ENCODE assay signal across 17 cellular contexts in the genomic region with DNA sequence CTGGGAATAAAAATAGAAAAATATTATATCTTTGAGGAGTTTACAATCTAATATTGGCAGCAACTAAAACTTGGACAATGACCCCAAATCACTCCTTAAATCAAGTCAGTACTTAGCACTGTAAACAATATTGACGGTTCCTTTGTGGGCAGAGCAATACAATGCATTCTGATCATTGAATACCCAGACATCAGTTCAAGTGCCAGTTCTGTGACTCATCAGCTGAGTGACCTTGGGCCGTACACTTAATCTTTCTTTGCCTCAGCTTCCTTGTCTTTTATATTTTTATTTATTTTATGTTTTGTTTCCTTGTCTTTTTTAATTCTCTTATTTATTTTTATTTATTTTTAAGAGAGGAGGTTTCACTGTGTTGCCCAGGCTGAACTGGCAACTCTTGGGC.
"Had no signal": no experiment of that assay in that cellular context is flagged by ENCODE, and none has a peak within 500 bp of the region (broad histone marks: within the 10 kb centered on the region; RNA-seq: fewer than 3 reads in every experiment).

No MANE protein-coding gene starts in this region.

- H3K27ac Mint-ChIP-seq: activated T-helper 2 cell treated with anti-CD3 and anti-CD28 coated beads, Interferon-gamma antibody, Interleukin-2, Interleukin-4, amounts not matched to agents 10 μg/mL and 5 μg/mL and 100 μg/mL, durations not matched to agents 14 hours and 24 hours and 36 hours; neural progenitor cell; stimulated activated effector memory CD8-positive, alpha-beta T cell treated with anti-CD3 and anti-CD28 coated beads, Interleukin-12 subunit alpha, Interleukin-12 subunit beta, amount 100 ng/mL, for 72 hours; T-helper 2 cell treated with Interferon-gamma antibody and Interleukin-4, amounts not matched to agents 5 μg/mL and 100 μg/mL, for 36 hours had no signal

- H3K4me1 Mint-ChIP-seq: stimulated activated effector memory CD8-positive, alpha-beta T cell treated with anti-CD3 and anti-CD28 coated beads, Interleukin-12 subunit alpha, Interleukin-12 subunit beta, amount 100 ng/mL, for 72 hours had no signal

- H3K4me3 ChIP-seq: breast epithelium, dorsolateral prefrontal cortex, esophagus muscularis mucosa, heart left ventricle, neural progenitor cell, ovary, tibial artery, vagina had no signal

- H3K36me3 ChIP-seq: breast epithelium, esophagus muscularis mucosa, heart left ventricle, neural progenitor cell, ovary, tibial artery, vagina had no signal

- H2AFZ ChIP-seq: neural progenitor cell had no signal

- H3K9me3 Mint-ChIP-seq: activated T-helper 2 cell treated with anti-CD3 and anti-CD28 coated beads, Interferon-gamma antibody, Interleukin-2, Interleukin-4, amounts not matched to agents 10 μg/mL and 5 μg/mL and 100 μg/mL, durations not matched to agents 14 hours and 24 hours and 36 hours; neural progenitor cell; stimulated activated effector memory CD8-positive, alpha-beta T cell treated with anti-CD3 and anti-CD28 coated beads, Interleukin-12 subunit alpha, Interleukin-12 subunit beta, amount 100 ng/mL, for 72 hours; T-helper 2 cell treated with Interferon-gamma antibody and Interleukin-4, amounts not matched to agents 5 μg/mL and 100 μg/mL, for 36 hours had no signal

- ATAC-seq: activated CD4-positive, CD25-positive, alpha-beta regulatory T cell treated with anti-CD3 and anti-CD28 coated beads, Interleukin-2, amount 50 U/mL, for 24 hours; heart left ventricle; left ventricle myocardium superior; stimulated activated effector memory CD8-positive, alpha-beta T cell treated with anti-CD3 and anti-CD28 coated beads, Interleukin-12 subunit alpha, Interleukin-12 subunit beta, amount 100 ng/mL, for 72 hours had no signal

- H3K4me2 ChIP-seq: neural progenitor cell had no signal

- H3K4me3 Mint-ChIP-seq: neural progenitor cell; stimulated activated effector memory CD8-positive, alpha-beta T cell treated with anti-CD3 and anti-CD28 coated beads, Interleukin-12 subunit alpha, Interleukin-12 subunit beta, amount 100 ng/mL, for 72 hours; T-helper 2 cell treated with Interferon-gamma antibody and Interleukin-4, amounts not matched to agents 5 μg/mL and 100 μg/mL, for 36 hours had no signal

- H3K9me3 ChIP-seq: breast epithelium, esophagus muscularis mucosa, heart left ventricle, ovary, tibial artery, vagina had no signal

- H3K27ac ChIP-seq: breast epithelium, dorsolateral prefrontal cortex, esophagus muscularis mucosa, heart left ventricle, neural progenitor cell, ovary, tibial artery, vagina had no signal

- H3K27me3 ChIP-seq: breast epithelium, dorsolateral prefrontal cortex, esophagus muscularis mucosa, heart left ventricle, neural progenitor cell, ovary, tibial artery, vagina had no signal

- H3K4me1 ChIP-seq: breast epithelium, esophagus muscularis mucosa, heart left ventricle, tibial artery, vagina had no signal

- H3K36me3 Mint-ChIP-seq: stimulated activated effector memory CD8-positive, alpha-beta T cell treated with anti-CD3 and anti-CD28 coated beads, Interleukin-12 subunit alpha, Interleukin-12 subunit beta, amount 100 ng/mL, for 72 hours had no signal

- H3K9ac ChIP-seq: neural progenitor cell had no signal

- DNase-seq: activated naive CD4-positive, alpha-beta T cell treated with anti-CD3 and anti-CD28 coated beads, Interleukin-2, amount 50 U/mL, for 16 hours; amygdala; dorsolateral prefrontal cortex; heart left ventricle; islet precursor cell; left ventricle myocardium superior; ovary; retina; tibial artery had no signal
